Comparison of ENCODE assay signal across 18 cellular contexts in the genomic region with DNA sequence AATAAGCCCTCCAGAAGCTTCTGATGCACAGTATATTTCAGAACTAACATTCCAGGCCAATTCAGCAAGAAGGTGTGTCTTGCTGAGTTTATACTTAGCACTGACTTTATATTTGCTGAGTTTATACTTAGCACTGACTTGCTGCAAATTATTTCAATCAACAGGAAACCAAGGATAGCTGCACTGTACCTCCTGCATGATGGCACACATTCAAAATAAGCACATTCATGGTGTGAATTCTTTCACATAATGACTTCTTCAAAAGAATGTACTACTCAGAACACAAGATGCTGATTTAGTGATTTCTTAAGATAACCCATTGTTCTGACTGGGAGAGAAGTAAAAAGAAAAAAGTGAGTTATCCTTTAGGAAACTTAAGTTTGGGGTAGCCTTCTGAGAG. TPM values are rescaled to one million over a fixed set of nuclear protein-coding genes. Genes with fewer than 3 reads are reported as not detected.
A peak's percentile ranks its signal among the peaks of the same experiment; 100 is the strongest.
DNase-seq lines count a peak whose midpoint lies in the region; ATAC-seq lines count a peak whose summit lies in the region.
"Had no signal": no experiment of that assay in that cellular context is flagged by ENCODE, and none has a peak within 500 bp of the region (broad histone marks: within the 10 kb centered on the region; RNA-seq: fewer than 3 reads in every experiment).

No MANE protein-coding gene starts in this region.

- H3K4me3 ChIP-seq in BLaER1: no peak overlapping the region
- H3K4me3 ChIP-seq: stomach, uterus had no signal

- DNase-seq in SK-MEL-5 (ENCODE audit: low read depth, low spot score) (peak; percentile 37), fibroblast of gingiva (ENCODE audit: low read depth) (peak; percentile 11), non-pigmented ciliary epithelial cell (ENCODE audit: low read depth) (peak; percentile 31), COLO829 (ENCODE audit: low spot score) (no peak), Ammon's horn (ENCODE audit: low spot score) (no peak)
- DNase-seq in activated CD4-positive, alpha-beta T cell treated with anti-CD3 and anti-CD28 coated beads for 48 hours: no peak
- DNase-seq: activated naive CD8-positive, alpha-beta T cell treated with anti-CD3 and anti-CD28 coated beads, Interleukin-2, amount 10 ng/mL, durations not matched to agents 7 days and 5 days; activated T-cell treated with anti-CD3 and anti-CD28 coated beads, Interleukin-2, amount 50 U/mL, for 24 hours; cerebellar nuclear complex; glutamatergic neuron; NCI-H510A; nucleus accumbens; SHP77 treated with DMSO at 0.1 percent for 48 hours; stomach; T-helper 9 cell; uterus had no signal

- no peak for ATAC-seq in GM18861 (IDR thresholded peaks at IDR 0.05; ENCODE audit: unreplicated experiment)

- no peaks in the 10 kb centered on the region for H4K20me1 ChIP-seq in BLaER1

- no peaks in the 10 kb centered on the region for H3K27me3 ChIP-seq in BLaER1
- H3K27me3 ChIP-seq: stomach, uterus had no signal

- 0 out of 2 replicates have a peak overlapping the region, but pooled peaks have one; percentile 4 for H3K4me2 ChIP-seq in BLaER1

- peaks cover 9% of the 10 kb centered on the region for H3K4me1 ChIP-seq in BLaER1

- H3K9ac ChIP-seq in BLaER1: no peak overlapping the region

- 0 out of 2 replicates have a peak, but pooled peaks cover 4% of the 10 kb centered on the region for H3K36me3 ChIP-seq in BLaER1
- H3K36me3 ChIP-seq: stomach, uterus had no signal

- no peaks in the 10 kb centered on the region for H3K9me3 ChIP-seq in BLaER1
- H3K9me3 ChIP-seq: stomach, uterus had no signal

- no peak overlapping the region for H3K27ac ChIP-seq in BLaER1
- H3K27ac ChIP-seq: stomach had no signal

- in situ Hi-C loops in SK-MEL-5 (cut with HindIII; ENCODE audit: low pct_unique_long_range_greater_than_20kb, low sequenced_read_pairs): no loop called here

RNA-seq across cellular contexts. Expression of gene JAZF1, which starts 52.0 kb away (rescaled TPM):
- 15.3 and 19.2 TPM in 2 replicates for total RNA-seq in SK-MEL-5 (2014; rRNA removed; shearing (Covaris generic))
- polyA plus RNA-seq in SK-MEL-5 (2015; cell fraction: cytosol; rRNA removed): 19.8 and 22.6 TPM in 2 replicates
- 9.1 and 12.2 TPM in 2 replicates for polyA plus RNA-seq in SK-MEL-5 (2015; cell fraction: nucleus; rRNA removed)

Comparison
In these comparisons a context has a peak if more than half of its experiments do, and no peak if none do; other contexts are left out.
1. DNase-seq: peak in SK-MEL-5 (single experiment), fibroblast of gingiva (single experiment) and non-pigmented ciliary epithelial cell (single experiment); none in COLO829 (single experiment), Ammon's horn (single experiment) and activated CD4-positive, alpha-beta T cell treated with anti-CD3 and anti-CD28 coated beads for 48 hours (single experiment).